In the genomic region with DNA sequence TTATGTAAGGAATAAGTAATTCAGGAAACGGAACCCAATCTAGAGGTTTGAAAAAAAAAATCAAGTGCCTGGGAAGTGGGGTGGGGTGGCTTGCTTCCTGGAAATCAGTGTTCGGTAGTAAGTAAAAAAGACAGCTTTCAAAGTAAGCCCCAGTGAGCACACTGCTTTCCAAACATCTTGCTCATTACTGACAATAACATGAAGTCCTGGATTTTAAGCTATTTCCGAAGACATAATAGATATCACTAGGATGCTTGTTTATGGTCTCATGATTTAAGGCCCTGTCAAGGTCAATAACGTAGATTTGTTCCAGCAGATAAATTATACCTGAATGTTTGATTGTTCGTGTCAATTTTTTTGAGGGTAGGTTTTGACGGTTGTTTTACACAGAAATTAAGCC, we compare ENCODE assay signal across 9 cellular contexts. TPM values are rescaled to one million over a fixed set of nuclear protein-coding genes. Genes with fewer than 3 reads are reported as not detected.
DNase-seq lines count a peak whose midpoint lies in the region; ATAC-seq, FAIRE-seq and TF ChIP-seq lines count a peak whose summit lies in the region.
"Had no signal": no experiment of that assay in that cellular context is flagged by ENCODE, and none has a peak within 500 bp of the region (broad histone marks: within the 10 kb centered on the region; RNA-seq: fewer than 3 reads in every experiment).

No MANE protein-coding gene starts in this region.

- TF ChIP-seq POLR2A in H54 (IDR thresholded peaks at IDR 0.05; ENCODE audit: low read depth, low read length): no peak

- peak overlapping the region in 2 of 3 donors; percentile 75 to 80 for H3K9ac ChIP-seq in skeletal muscle tissue (ENCODE audit: low read depth in 1 of 3, low read length in 3 of 3)

- no peaks in the 10 kb centered on the region for H3K36me3 ChIP-seq in skeletal muscle tissue (ENCODE audit: control insufficient read depth in 3 of 3, insufficient read depth in 3 of 3, low read length in 3 of 3)

- peak overlapping the region; percentile 82 for H3K27ac ChIP-seq in skeletal muscle tissue (ENCODE audit: low read depth, low read length)

- H3K4me1 Mint-ChIP-seq in T-cell: peaks cover 71 to 78% (median 76%) of the 10 kb centered on the region in 3 donors

- no peaks in the 10 kb centered on the region for H3K27me3 Mint-ChIP-seq in T-cell

- H3K9me3 ChIP-seq in skeletal muscle tissue (ENCODE audit: control insufficient read depth in 3 of 3, low read length in 3 of 3): no peaks in the 10 kb centered on the region

- H3K4me1 ChIP-seq in skeletal muscle tissue (ENCODE audit: control insufficient read depth in 3 of 3, insufficient read depth in 3 of 3, low read length in 3 of 3): peaks cover 8 to 17% (median 15%) of the 10 kb centered on the region in 3 donors

- no peaks in the 10 kb centered on the region for H3K9me3 Mint-ChIP-seq in T-cell

- peak; percentile 61 for FAIRE-seq in H54 (lab: Jason Lieb, UNC)
- FAIRE-seq: TTC549 had no signal

- H3K27ac Mint-ChIP-seq in T-cell: peak overlapping the region; percentile 88 to 94

- ATAC-seq in T-cell (replicated peaks in 1 of 4) (no peak), HG02763 (IDR thresholded peaks at IDR 0.05; ENCODE audit: unreplicated experiment) (no peak), HG03354 (IDR thresholded peaks at IDR 0.05; ENCODE audit: poor library complexity, severe bottlenecking, unreplicated experiment) (no peak)

- peaks cover 2 to 21% (median 13%) of the 10 kb centered on the region in 3 donors for H3K27me3 ChIP-seq in skeletal muscle tissue (ENCODE audit: control insufficient read depth in 3 of 3, insufficient read depth in 3 of 3, low read length in 3 of 3)

- CTCF ChIA-PET in T-cell (lab: Charles Lee): interaction anchor here in 1 of 2 donors (0.7 to 1.0 kb wide), 2 partner anchors 41 to 46 kb away, joined by 3 to 8 read pairs; no protein-coding TSS in a partner anchor

- peaks cover 6% of the 10 kb centered on the region for H3K36me3 Mint-ChIP-seq in T-cell

- POLR2A ChIA-PET in T-cell (lab: Charles Lee): interaction anchor here (0.5 to 0.7 kb wide), 3 partner anchors 51 to 454 kb away, joined by 3 to 5 read pairs (median 4); no protein-coding TSS in a partner anchor

- peak overlapping the region; percentile 83 to 84 (median 84) for H3K4me3 ChIP-seq in skeletal muscle tissue (ENCODE audit: low read length in 3 of 3)

- no peak for DNase-seq in H54 (ENCODE audit: insufficient read length, low spot score)
- no peak for DNase-seq in T-cell
- DNase-seq in glomerular visceral epithelial cell (ENCODE audit: extremely low spot score): peak; percentile 16
- no peak for DNase-seq in NCI-H2029 (lab: John Stamatoyannopoulos, UW)
- DNase-seq in activated CD8-positive, alpha-beta memory T cell treated with anti-CD3 and anti-CD28 coated beads, Interleukin-2, amount 50 U/mL, for 4 hours: no peak

- peak overlapping the region; percentile 97 to 98 (median 97) for H3K4me3 Mint-ChIP-seq in T-cell

RNA-seq across cellular contexts. Expression of gene STAMBPL1, which starts 1.3 kb away (rescaled TPM):
- total RNA-seq in T-cell (10 to 100 TPM; 27.5 to 37.8 (median 34.5) TPM), skeletal muscle tissue (15.1 TPM)

RNA-seq across cellular contexts. Expression of gene ANKRD22, which starts 29.7 kb away (rescaled TPM):
- total RNA-seq in T-cell: not detected
- not detected for total RNA-seq in skeletal muscle tissue
